ENCODE assay signal across 19 cellular contexts in the genomic region with DNA sequence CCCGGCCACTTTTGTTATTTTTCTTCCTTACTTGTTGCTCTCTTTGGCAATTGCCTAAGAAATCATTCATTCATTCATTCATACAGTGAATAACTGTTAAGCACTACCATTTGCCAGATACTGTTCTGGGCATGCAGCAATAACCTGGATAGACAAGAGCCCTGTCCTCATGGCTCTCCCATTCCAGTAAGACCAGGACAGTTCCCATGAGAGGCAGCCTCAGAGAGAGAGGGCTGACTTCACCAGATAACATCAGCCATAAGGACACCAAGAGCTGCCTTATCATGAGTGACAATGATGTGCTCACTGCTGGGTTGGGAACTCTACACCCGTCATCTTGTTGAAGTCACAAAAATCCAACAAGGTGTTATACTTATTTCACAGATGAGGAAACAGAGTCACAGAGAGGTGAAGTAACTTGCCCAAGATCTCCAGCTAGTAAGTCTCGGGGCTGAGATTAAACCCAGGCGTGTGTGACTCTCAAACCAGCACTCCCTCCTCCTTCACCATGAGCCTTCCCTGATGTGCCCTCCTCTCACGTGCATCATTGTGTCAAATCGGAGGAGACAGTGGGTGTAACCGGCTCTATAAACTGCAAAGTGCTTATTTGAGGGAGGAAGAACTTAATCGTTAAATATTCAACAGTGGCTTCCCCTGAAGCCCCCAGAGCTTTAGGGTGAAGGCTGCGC.
"Had no signal": no experiment of that assay in that cellular context is flagged by ENCODE, and none has a peak within 500 bp of the region (broad histone marks: within the 10 kb centered on the region; RNA-seq: fewer than 3 reads in every experiment).

No MANE protein-coding gene starts in this region.

- H3K9me3 ChIP-seq: adrenal gland, ascending aorta, lower lobe of right lung, vagina had no signal

- H3K4me1 Mint-ChIP-seq: activated T-helper 17 cell treated with anti-CD3 and anti-CD28 coated beads, Interleukin-2, amount 50 U/mL, for 72 hours; central memory CD8-positive, alpha-beta T cell had no signal

- H3K27me3 ChIP-seq: adrenal gland, ascending aorta, dorsolateral prefrontal cortex, neural progenitor cell, vagina had no signal

- H3K4me1 ChIP-seq: adrenal gland, ascending aorta, neural progenitor cell, vagina had no signal

- H3K36me3 ChIP-seq: adrenal gland, ascending aorta, lower lobe of right lung, neural progenitor cell, vagina had no signal

- H3K4me2 ChIP-seq: neural progenitor cell had no signal

- H3K9me3 Mint-ChIP-seq: activated T-helper 17 cell treated with anti-CD3 and anti-CD28 coated beads, Interleukin-2, amount 50 U/mL, for 72 hours; central memory CD8-positive, alpha-beta T cell; naive thymus-derived CD4-positive, alpha-beta T cell; neural progenitor cell; stimulated activated naive B cell treated with anti-CD40 and anti-IgM and Interleukin-4, amounts not matched to agents 10 μg/mL and 1 μg/mL and 100 μg/mL, for 72 hours; T-helper 2 cell treated with Interferon-gamma antibody and Interleukin-4, amounts not matched to agents 5 μg/mL and 100 μg/mL, for 36 hours; WTC11 had no signal

- H3K36me3 Mint-ChIP-seq: activated naive CD8-positive, alpha-beta T cell; naive thymus-derived CD4-positive, alpha-beta T cell; neural progenitor cell; stimulated activated naive B cell treated with anti-CD40 and anti-IgM and Interleukin-4, amounts not matched to agents 10 μg/mL and 1 μg/mL and 100 μg/mL, for 72 hours; WTC11 had no signal

- H3K4me3 Mint-ChIP-seq: activated naive CD8-positive, alpha-beta T cell; activated T-helper 17 cell treated with anti-CD3 and anti-CD28 coated beads, Interleukin-2, amount 50 U/mL, for 72 hours; central memory CD8-positive, alpha-beta T cell; naive thymus-derived CD4-positive, alpha-beta T cell; neural progenitor cell; stimulated activated naive B cell treated with anti-CD40 and anti-IgM and Interleukin-4, amounts not matched to agents 10 μg/mL and 1 μg/mL and 100 μg/mL, for 72 hours; T-helper 2 cell treated with Interferon-gamma antibody and Interleukin-4, amounts not matched to agents 5 μg/mL and 100 μg/mL, for 36 hours; WTC11 had no signal

- H3K27ac Mint-ChIP-seq: activated naive CD8-positive, alpha-beta T cell; activated T-helper 17 cell treated with anti-CD3 and anti-CD28 coated beads, Interleukin-2, amount 50 U/mL, for 72 hours; naive thymus-derived CD4-positive, alpha-beta T cell; neural progenitor cell; stimulated activated naive B cell treated with anti-CD40 and anti-IgM and Interleukin-4, amounts not matched to agents 10 μg/mL and 1 μg/mL and 100 μg/mL, for 72 hours; T-helper 2 cell treated with Interferon-gamma antibody and Interleukin-4, amounts not matched to agents 5 μg/mL and 100 μg/mL, for 36 hours; WTC11 had no signal

- DNase-seq: activated naive CD4-positive, alpha-beta T cell; activated T-cell treated with anti-CD3 and anti-CD28 coated beads, Interleukin-2, amount 50 U/mL, for 1 hour; adrenal gland; lower lobe of right lung; naive thymus-derived CD4-positive, alpha-beta T cell; stimulated activated CD4-positive, alpha-beta T cell treated with anti-CD3 and anti-CD28 coated beads, Interleukin-2, amount 100 ng/mL, for 48 hours; stimulated activated CD8-positive, alpha-beta memory T cell treated with anti-CD3 and anti-CD28 coated beads, Interleukin-4, amount 100 ng/mL, for 48 hours; stimulated activated naive B cell treated with anti-CD40 and anti-IgM and Interleukin-4, amounts not matched to agents 10 μg/mL and 1 μg/mL and 100 μg/mL, for 72 hours; trophoblast cell had no signal

- H3K27me3 Mint-ChIP-seq: activated naive CD8-positive, alpha-beta T cell; activated T-helper 17 cell treated with anti-CD3 and anti-CD28 coated beads, Interleukin-2, amount 50 U/mL, for 72 hours had no signal

- H3K4me3 ChIP-seq: adrenal gland, ascending aorta, dorsolateral prefrontal cortex, lower lobe of right lung, neural progenitor cell, vagina had no signal

- H3K27ac ChIP-seq: adrenal gland, ascending aorta, epithelial cell of prostate, lower lobe of right lung, neural progenitor cell, vagina had no signal

- H3K9ac ChIP-seq: neural progenitor cell had no signal
